Comparison of ENCODE assay signal across 5 cellular contexts in genomic region chr1:172620603-172621002, GRCh38. TPM values are rescaled to one million over a fixed set of nuclear protein-coding genes. Genes with fewer than 3 reads are reported as not detected.
"Had no signal": no experiment of that assay in that cellular context is flagged by ENCODE, and none has a peak within 500 bp of the region (broad histone marks: within the 10 kb centered on the region; RNA-seq: fewer than 3 reads in every experiment).

No MANE protein-coding gene starts in this region.

RNA-seq across cellular contexts. Expression of gene FASLG, which starts 38.3 kb away (rescaled TPM):
- total RNA-seq: ascending aorta, bronchial epithelial cell, cardiac muscle cell, chondrocyte, WTC11 had no signal
- polyA plus RNA-seq: cardiac muscle cell had no signal
